ENCODE assay signal across 2 cellular contexts in the genomic region with DNA sequence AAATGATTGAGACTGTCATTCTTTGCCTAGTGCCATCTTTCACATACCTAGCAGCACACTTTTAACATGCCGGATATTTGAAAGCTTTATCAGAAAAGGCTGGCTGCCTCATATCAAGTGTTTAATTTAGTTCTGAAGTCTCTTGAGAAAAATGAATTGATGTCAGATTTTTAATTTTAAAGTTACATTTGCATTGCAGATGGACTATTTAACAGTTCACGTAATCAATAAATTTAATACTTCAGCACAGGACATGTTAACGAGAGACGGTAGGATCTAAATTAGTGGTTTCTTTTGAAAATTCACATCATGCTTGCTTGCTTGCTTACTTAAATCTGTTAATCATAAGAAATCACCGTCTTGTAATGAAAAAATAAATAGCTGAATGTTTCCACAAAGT.
A peak's percentile ranks its signal among the peaks of the same experiment; 100 is the strongest.
TF ChIP-seq lines count a peak whose summit lies in the region.

No MANE protein-coding gene starts in this region.

TF ChIP-seq in HepG2, 621 proteins besides CTCF, POLR2A, EP300 and RAD21:
- TF ChIP-seq NFIB (CRISPR knock-in tag; IDR thresholded peaks at IDR 0.05; ENCODE audit: borderline replicate concordance) (no peak), ZNF660 (CRISPR knock-in tag; IDR thresholded peaks at IDR 0.05; ENCODE audit: borderline replicate concordance, low read depth) (peak; percentile 92; the same call in 1 of the 2 replicates), KDM5A (IDR thresholded peaks at IDR 0.05; ENCODE audit: borderline replicate concordance, low read length) (peak; percentile 85; the same call in 1 of the 2 replicates)

TF ChIP-seq in H1, 55 proteins besides CTCF, POLR2A, EP300 and RAD21:
- peak; percentile 37; the same call in 1 of the 2 replicates for TF ChIP-seq KDM5A (IDR thresholded peaks at IDR 0.05; ENCODE audit: low read length)
- TF ChIP-seq FOSL1 (IDR thresholded peaks at IDR 0.05; ENCODE audit: insufficient read depth, low read depth, low read length): no peak
TF ChIP-seq in H1: peak in this region for 1.
